ENCODE assay signal across 18 cellular contexts in the genomic region with DNA sequence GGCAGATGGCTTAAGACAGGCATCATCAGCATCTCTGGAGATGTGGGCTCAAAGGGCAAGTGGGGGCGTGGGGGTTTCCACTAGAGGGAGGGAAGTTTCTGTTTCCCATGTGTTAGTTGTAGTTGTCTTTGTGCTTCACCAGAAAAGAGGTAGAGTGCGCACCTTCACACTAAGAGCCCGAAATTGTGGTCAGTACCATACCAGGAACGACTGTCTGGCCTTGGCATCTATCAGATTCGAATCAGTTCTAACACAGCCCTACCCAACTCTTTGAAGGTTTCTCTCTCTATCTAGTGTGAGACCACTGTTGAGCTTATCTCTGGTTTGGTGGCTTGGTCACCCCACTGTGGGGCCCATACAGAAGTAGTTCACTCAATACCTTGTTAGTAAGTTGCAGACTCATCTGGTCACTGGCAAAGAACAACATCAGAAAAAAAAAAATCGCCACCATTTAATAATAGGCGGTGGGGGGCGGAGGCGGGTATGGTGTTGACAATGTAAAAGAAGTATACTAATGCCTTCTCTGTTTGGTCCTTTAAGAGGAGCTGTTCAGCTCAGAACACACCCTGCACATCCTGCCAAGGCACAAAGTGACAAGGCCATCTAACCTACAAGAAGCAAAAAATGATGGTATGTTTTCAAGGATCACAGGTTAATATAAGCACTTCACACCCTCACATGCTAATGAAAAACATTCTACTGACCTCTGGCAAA.
A peak's percentile ranks its signal among the peaks of the same experiment; 100 is the strongest.
DNase-seq lines count a peak whose midpoint lies in the region; ATAC-seq, FAIRE-seq and TF ChIP-seq lines count a peak whose summit lies in the region.
"Had no signal": no experiment of that assay in that cellular context is flagged by ENCODE, and none has a peak within 500 bp of the region (broad histone marks: within the 10 kb centered on the region; RNA-seq: fewer than 3 reads in every experiment).

No MANE protein-coding gene starts in this region.

- POLR2A ChIA-PET in Caco-2 (lab: Charles Lee): no interaction called here

- H3K4me1 Mint-ChIP-seq in Caco-2 (ENCODE audit: low read depth, unreplicated experiment): no peaks in the 10 kb centered on the region

- BruUV-seq in Caco-2 (replicated peaks; lab: Mats Ljungman, UMichigan): no TSS peak

- H3K27ac Mint-ChIP-seq in Caco-2 (ENCODE audit: unreplicated experiment): no peak overlapping the region

- H3K27me3 Mint-ChIP-seq in Caco-2 (ENCODE audit: insufficient read depth, unreplicated experiment): no peaks in the 10 kb centered on the region

- H3K27ac ChIP-seq in angular gyrus (ENCODE audit: low read depth, low read length): peak overlapping the region; percentile 55
- H3K27ac ChIP-seq: breast epithelium, gastroesophageal sphincter, GM23248, HL-60, parathyroid adenoma had no signal

- peak; percentile 21 for FAIRE-seq in GM18507 (lab: Jason Lieb, UNC)
- FAIRE-seq: endometrium had no signal

- no peaks in the 10 kb centered on the region for H3K9me3 Mint-ChIP-seq in Caco-2 (ENCODE audit: unreplicated experiment)

- intact Hi-C loops in Caco-2 (cut with micrococcal nuclease; ENCODE audit: unreplicated experiment): no loop called here

- H3K27me3 ChIP-seq in Caco-2 (replicated peaks; ENCODE audit: control insufficient read depth, insufficient read depth, low read length): no peaks in the 10 kb centered on the region
- H3K27me3 ChIP-seq: BE2C, gastroesophageal sphincter had no signal

- CTCF ChIA-PET in Caco-2 (lab: Charles Lee): no interaction called here

- ATAC-seq in HG03469 (IDR thresholded peaks at IDR 0.05; ENCODE audit: unreplicated experiment) (no peak), HG03342 (IDR thresholded peaks at IDR 0.05; ENCODE audit: unreplicated experiment) (no peak), HG03025 (IDR thresholded peaks at IDR 0.05; ENCODE audit: low FRiP score, unreplicated experiment) (no peak)
- ATAC-seq: gastroesophageal sphincter had no signal

- no peak overlapping the region for H3K4me3 Mint-ChIP-seq in Caco-2 (ENCODE audit: unreplicated experiment)

- no peak for TF ChIP-seq CTCF in Caco-2 (IDR thresholded peaks at IDR 0.05; ENCODE audit: insufficient read depth in 1 of 2, low read depth in 1 of 2, low read length in 1 of 2, severe bottlenecking in 1 of 2, unreplicated experiment in 1 of 2)

- H3K9me3 ChIP-seq in Caco-2: no peaks in the 10 kb centered on the region
- H3K9me3 ChIP-seq: BE2C, breast epithelium, gastroesophageal sphincter had no signal

- H3K36me3 ChIP-seq in Caco-2 (ENCODE audit: control insufficient read depth, insufficient read depth, low read length): no peaks in the 10 kb centered on the region
- H3K36me3 ChIP-seq: BE2C, breast epithelium had no signal

- DNase-seq in GM18507 (ENCODE audit: extremely low spot score, insufficient read length, low read depth) (no peak), Caco-2 (no peak)
- peak; percentile 35 to 50 for DNase-seq in activated CD4-positive, alpha-beta T cell treated with anti-CD3 and anti-CD28 coated beads, Interleukin-2, amount 50 U/mL, for 48 hours
- DNase-seq in stimulated activated CD4-positive, alpha-beta T cell treated with anti-CD3 and anti-CD28 coated beads, Interleukin-2, amount 100 ng/mL, for 48 hours: peak; percentile 1 to 13
- DNase-seq: GM23248, mesendoderm, NCI-H187, NCI-H526 treated with DMSO at 0.1 percent for 48 hours had no signal

- 0 out of 2 replicates have a peak, but pooled peaks cover 3% of the 10 kb centered on the region for H3K4me1 ChIP-seq in Caco-2
- H3K4me1 ChIP-seq: BE2C, breast epithelium, gastroesophageal sphincter, parathyroid adenoma had no signal

- H3K4me3 ChIP-seq in Caco-2 (ENCODE audit: low read depth, low read length): no peak overlapping the region
- H3K4me3 ChIP-seq: breast epithelium, gastroesophageal sphincter, GM23248 had no signal

- peaks cover 28% of the 10 kb centered on the region for H3K36me3 Mint-ChIP-seq in Caco-2 (ENCODE audit: insufficient read depth, unreplicated experiment)

Comparison
In these comparisons a context has a peak if more than half of its experiments do, and no peak if none do; other contexts are left out.
1. DNase-seq: peak in activated CD4-positive, alpha-beta T cell treated with anti-CD3 and anti-CD28 coated beads, Interleukin-2, amount 50 U/mL, for 48 hours (2 of 2) and stimulated activated CD4-positive, alpha-beta T cell treated with anti-CD3 and anti-CD28 coated beads, Interleukin-2, amount 100 ng/mL, for 48 hours (2 of 2); none in GM18507 (single experiment) and Caco-2 (0 of 2).